Comparison of ENCODE assay signal across 26 cellular contexts in genomic region chr6:169084067-169084466, GRCh38.
"Had no signal": no experiment of that assay in that cellular context is flagged by ENCODE, and none has a peak within 500 bp of the region (broad histone marks: within the 10 kb centered on the region; RNA-seq: fewer than 3 reads in every experiment).

No MANE protein-coding gene starts in this region.

- H3K36me3 Mint-ChIP-seq: immature natural killer cell; natural killer cell; stimulated activated naive B cell treated with anti-CD40 and anti-IgM and Interleukin-4, amounts not matched to agents 10 μg/mL and 1 μg/mL and 100 μg/mL, for 72 hours had no signal

- DNase-seq: hypothalamus; immature natural killer cell; kidney; left colon; left lung; lower lobe of right lung; mammary epithelial cell; mesenchymal stem cell; naive B cell; natural killer cell; nucleus accumbens; pancreas; retina; right cardiac atrium; stimulated activated CD4-positive, alpha-beta T cell treated with anti-CD3 and anti-CD28 coated beads, Interleukin-12 subunit alpha, Interleukin-12 subunit beta, amount 100 ng/mL, for 4 hours; stimulated activated CD4-positive, alpha-beta T cell treated with anti-CD3 and anti-CD28 coated beads, Interleukin-15, amount 100 ng/mL, for 24 hours; stimulated activated CD4-positive, alpha-beta T cell treated with anti-CD3 and anti-CD28 coated beads, Interleukin-2, amount 100 ng/mL, for 24 hours; stimulated activated CD4-positive, alpha-beta T cell treated with anti-CD3 and anti-CD28 coated beads, Interleukin-4, amount 100 ng/mL, for 1 hour; stimulated activated naive B cell treated with anti-CD40 and anti-IgM and Interleukin-4, amounts not matched to agents 10 μg/mL and 1 μg/mL and 100 μg/mL, for 72 hours; stimulated activated naive CD8-positive, alpha-beta T cell treated with anti-CD3 and anti-CD28 coated beads, Interleukin-15, Interleukin-2, amounts not matched to agents 100 U/mL and 50 U/mL, for 24 hours; stomach; testis; thyroid gland; transverse colon; upper lobe of right lung had no signal

- H3K27me3 Mint-ChIP-seq: stimulated activated naive B cell treated with anti-CD40 and anti-IgM and Interleukin-4, amounts not matched to agents 10 μg/mL and 1 μg/mL and 100 μg/mL, for 72 hours had no signal

- H3K27ac Mint-ChIP-seq: immature natural killer cell, naive B cell, natural killer cell had no signal

- H3K4me1 Mint-ChIP-seq: immature natural killer cell; naive B cell; natural killer cell; stimulated activated naive B cell treated with anti-CD40 and anti-IgM and Interleukin-4, amounts not matched to agents 10 μg/mL and 1 μg/mL and 100 μg/mL, for 72 hours had no signal

- H3K4me3 Mint-ChIP-seq: immature natural killer cell; naive B cell; natural killer cell; stimulated activated naive B cell treated with anti-CD40 and anti-IgM and Interleukin-4, amounts not matched to agents 10 μg/mL and 1 μg/mL and 100 μg/mL, for 72 hours had no signal

- ATAC-seq: left colon; left lung; lower lobe of right lung; natural killer cell; pancreas; right cardiac atrium; sciatic nerve; stimulated activated naive B cell treated with anti-CD40 and anti-IgM and Interleukin-4, amounts not matched to agents 10 μg/mL and 1 μg/mL and 100 μg/mL, for 72 hours; stimulated activated naive CD8-positive, alpha-beta T cell treated with anti-CD3 and anti-CD28 coated beads, Interleukin-15, Interleukin-2, amounts not matched to agents 100 U/mL and 50 U/mL, for 24 hours; upper lobe of right lung had no signal

- H3K9me3 Mint-ChIP-seq: immature natural killer cell, natural killer cell had no signal
